ENCODE assay signal across 1 cellular context in genomic region chr13:50017819-50018218, GRCh38.
TF ChIP-seq lines count a peak whose summit lies in the region.

No MANE protein-coding gene starts in this region.

TF ChIP-seq in K562, 482 proteins besides CTCF, POLR2A, EP300 and RAD21:
- TF ChIP-seq PML (IDR thresholded peaks at IDR 0.05; ENCODE audit: low read length) (no peak), ESRRA (IDR thresholded peaks at IDR 0.05; ENCODE audit: borderline replicate concordance, low read depth) (peak; percentile 39; the same call in 1 of the 2 replicates)
